19 cellular contexts compared by ENCODE assay signal in the genomic region with DNA sequence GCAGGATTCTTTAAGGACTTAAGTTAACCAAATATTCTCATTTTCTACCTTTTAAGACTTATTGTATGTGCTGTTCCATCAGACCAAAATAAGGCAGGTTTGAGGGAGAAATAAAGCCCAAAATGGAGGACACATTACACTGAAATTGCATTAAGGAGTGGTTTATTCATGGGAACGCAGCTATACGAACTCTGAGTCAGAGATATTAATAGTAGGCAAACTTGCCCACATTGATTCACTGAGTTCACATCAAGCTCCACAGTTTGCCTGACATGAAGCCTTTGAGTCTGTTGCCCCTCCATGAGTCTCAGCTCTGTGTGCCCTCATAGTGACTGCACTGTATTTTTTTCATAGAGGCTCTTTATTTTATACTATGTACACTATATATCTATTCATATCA.
"Had no signal": no experiment of that assay in that cellular context is flagged by ENCODE, and none has a peak within 500 bp of the region (broad histone marks: within the 10 kb centered on the region; RNA-seq: fewer than 3 reads in every experiment).

No MANE protein-coding gene starts in this region.

- H3K4me1 ChIP-seq: uterus had no signal

- H3K9me3 ChIP-seq: thoracic aorta, uterus had no signal

- H3K4me3 ChIP-seq: coronary artery, dorsolateral prefrontal cortex, thoracic aorta, uterus had no signal

- H3K36me3 ChIP-seq: thoracic aorta, uterus had no signal

- ATAC-seq: activated CD8-positive, alpha-beta memory T cell treated with anti-CD3 and anti-CD28 coated beads, Interleukin-2, amount 10 ng/mL, durations not matched to agents 7 days and 5 days; activated CD8-positive, alpha-beta T cell treated with anti-CD3 and anti-CD28 coated beads, Interleukin-2, amount 10 ng/mL, durations not matched to agents 7 days and 5 days; activated naive CD8-positive, alpha-beta T cell treated with anti-CD3 and anti-CD28 coated beads, Interleukin-2, amount 50 U/mL, for 24 hours; left colon; naive thymus-derived CD8-positive, alpha-beta T cell; stimulated activated effector memory CD8-positive, alpha-beta T cell treated with anti-CD3 and anti-CD28 coated beads, Interleukin-12 subunit alpha, Interleukin-12 subunit beta, amount 100 ng/mL, for 72 hours had no signal

- DNase-seq: activated B cell treated with CpG ODN at 0.5 μM for 24 hours; activated CD8-positive, alpha-beta memory T cell treated with anti-CD3 and anti-CD28 coated beads, Interleukin-2, amount 10 ng/mL, durations not matched to agents 7 days and 5 days; activated CD8-positive, alpha-beta T cell treated with anti-CD3 and anti-CD28 coated beads, Interleukin-2, amount 10 ng/mL, durations not matched to agents 7 days and 5 days; activated naive CD8-positive, alpha-beta T cell treated with anti-CD3 and anti-CD28 coated beads, Interleukin-2, amount 50 U/mL, for 24 hours; activated T-cell treated with anti-CD3 and anti-CD28 coated beads, Interleukin-2, amount 50 U/mL, for 48 hours; amygdala; dorsolateral prefrontal cortex; effector memory CD4-positive, alpha-beta T cell; hippocampal formation; left colon; naive thymus-derived CD8-positive, alpha-beta T cell; posterior cingulate gyrus; stimulated activated CD4-positive, alpha-beta T cell treated with anti-CD3 and anti-CD28 coated beads, Interleukin-4, amount 100 ng/mL, for 24 hours; T-helper 2 cell; uterus had no signal

- FAIRE-seq: keratinocyte had no signal

- H3K27ac ChIP-seq: coronary artery, dorsolateral prefrontal cortex, thoracic aorta, uterus had no signal

- H3K27me3 ChIP-seq: uterus had no signal
